11 cellular contexts compared by ENCODE assay signal in the genomic region with DNA sequence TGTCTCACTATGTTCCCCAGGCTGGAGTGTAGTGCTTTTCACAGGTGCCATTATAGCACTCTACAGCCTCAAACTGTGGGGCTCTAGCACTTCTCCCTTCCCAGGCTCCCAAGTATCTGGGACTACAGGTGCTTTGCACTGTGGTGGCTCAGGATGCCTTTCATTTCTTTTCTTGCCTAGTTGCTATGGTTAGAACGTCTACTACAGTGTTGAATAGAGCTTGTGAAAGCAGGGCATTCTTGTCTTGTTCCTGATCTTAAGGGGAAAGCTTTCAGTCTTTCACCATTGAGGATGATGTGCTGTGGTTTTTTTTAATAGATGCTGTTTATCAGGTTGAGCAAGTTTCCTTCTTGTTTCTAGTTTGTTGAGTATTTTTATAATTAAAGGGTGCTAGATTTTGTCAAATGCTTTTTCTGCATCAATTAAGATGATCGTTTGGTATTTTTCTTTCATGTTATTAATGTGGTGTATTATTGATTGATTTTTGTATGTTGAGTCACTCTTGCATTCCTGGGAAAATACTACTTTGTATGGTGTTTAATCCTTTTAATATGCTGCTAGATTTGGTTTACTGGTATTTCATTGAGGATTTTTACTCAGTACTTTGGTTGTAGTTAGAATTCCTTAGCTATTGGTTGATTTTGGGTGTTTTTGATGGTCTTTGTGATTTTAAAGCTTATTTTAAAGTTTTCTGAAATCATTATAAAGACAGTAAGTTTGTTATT. TPM values are rescaled to one million over a fixed set of nuclear protein-coding genes. Genes with fewer than 3 reads are reported as not detected.
A peak's percentile ranks its signal among the peaks of the same experiment; 100 is the strongest.
DNase-seq lines count a peak whose midpoint lies in the region; ATAC-seq and TF ChIP-seq lines count a peak whose summit lies in the region.
"Had no signal": no experiment of that assay in that cellular context is flagged by ENCODE, and none has a peak within 500 bp of the region (broad histone marks: within the 10 kb centered on the region; RNA-seq: fewer than 3 reads in every experiment).

No MANE protein-coding gene starts in this region.

- peak overlapping the region; percentile 49 for H3K27ac ChIP-seq in naive thymus-derived CD4-positive, alpha-beta T cell (ENCODE audit: low read depth, low read length)
- H3K27ac ChIP-seq: brain microvascular endothelial cell, pancreas had no signal

- in situ Hi-C loops in astrocyte of the spinal cord (cut with HindIII; ENCODE audit: low sequenced_read_pairs) = no loop called here

- DNase-seq in NB4 (ENCODE audit: low read depth) = peak; percentile 54
- peak; percentile 32 for DNase-seq in astrocyte of the spinal cord (ENCODE audit: low read depth, low spot score)
- DNase-seq in naive thymus-derived CD4-positive, alpha-beta T cell = no peak
- DNase-seq in NCI-H748 treated with DMSO at 0.1 percent for 48 hours (lab: John Stamatoyannopoulos, UW) = no peak
- no peak for DNase-seq in cortex of kidney (lab: John Stamatoyannopoulos, UW)
- DNase-seq: brain microvascular endothelial cell, NCI-H2081 treated with DMSO at 0.1 percent for 48 hours, pancreas had no signal

- intact Hi-C loops in naive thymus-derived CD4-positive, alpha-beta T cell (cut with micrococcal nuclease) = loop anchor here (1.0 to 5.0 kb wide), 3 partner anchors 7 to 37 kb away; a partner anchor contains a TSS

- no peak overlapping the region for H3K4me3 ChIP-seq in NB4 (ENCODE audit: low read depth, low read length)
- no peak overlapping the region for H3K4me3 ChIP-seq in astrocyte of the spinal cord (ENCODE audit: low read depth, low read length)
- no peak overlapping the region for H3K4me3 ChIP-seq in naive thymus-derived CD4-positive, alpha-beta T cell (ENCODE audit: low read length)
- H3K4me3 ChIP-seq: pancreas had no signal

- TF ChIP-seq POLR2A in NB4 (IDR thresholded peaks at IDR 0.05; ENCODE audit: extremely low read depth, insufficient read length) = no peak

- H3K4me1 ChIP-seq in naive thymus-derived CD4-positive, alpha-beta T cell (ENCODE audit: control insufficient read depth in 2 of 2, insufficient read depth in 2 of 2, low read length in 2 of 2) = peaks cover 15 to 30% of the 10 kb centered on the region in 2 donors

- no peaks in the 10 kb centered on the region for H3K9me3 Mint-ChIP-seq in naive thymus-derived CD4-positive, alpha-beta T cell

- POLR2A ChIA-PET in naive thymus-derived CD4-positive, alpha-beta T cell (lab: Charles Lee) = interaction anchor here (0.6 kb wide), 2 partner anchors 770 to 1079 kb away, joined by 3 read pairs; no protein-coding TSS in a partner anchor

- CTCF ChIA-PET in naive thymus-derived CD4-positive, alpha-beta T cell (lab: Charles Lee) = no interaction called here

- TF ChIP-seq CTCF in NB4 (IDR thresholded peaks at IDR 0.05; ENCODE audit: low read depth, low read length) (no peak), astrocyte of the spinal cord (IDR thresholded peaks at IDR 0.05; ENCODE audit: low read depth, low read length) (no peak)

- no peaks in the 10 kb centered on the region for H3K27me3 Mint-ChIP-seq in naive thymus-derived CD4-positive, alpha-beta T cell

- H3K4me3 Mint-ChIP-seq in naive thymus-derived CD4-positive, alpha-beta T cell = peak overlapping the region in 8 of 10 donors; percentile 14 to 65 (median 43)

- H3K36me3 Mint-ChIP-seq in naive thymus-derived CD4-positive, alpha-beta T cell = peaks cover 0 to 20% (median 11%) of the 10 kb centered on the region in 5 donors

- H3K27me3 ChIP-seq in naive thymus-derived CD4-positive, alpha-beta T cell (ENCODE audit: control insufficient read depth in 2 of 2, insufficient read depth in 2 of 2, low read length in 2 of 2) = no peaks in the 10 kb centered on the region
- H3K27me3 ChIP-seq: brain microvascular endothelial cell, pancreas had no signal

- H3K36me3 ChIP-seq in naive thymus-derived CD4-positive, alpha-beta T cell (ENCODE audit: control insufficient read depth in 2 of 3, insufficient read depth in 3 of 3, low read length in 3 of 3) = peaks cover 0 to 6% (median 0%) of the 10 kb centered on the region in 3 experiments

- ATAC-seq in GM18868 (IDR thresholded peaks at IDR 0.05; ENCODE audit: unreplicated experiment) (peak; percentile 46), GM19328 (IDR thresholded peaks at IDR 0.05; ENCODE audit: unreplicated experiment) (no peak), GM21576 (IDR thresholded peaks at IDR 0.05; ENCODE audit: unreplicated experiment) (no peak)
- peak; percentile 49 for ATAC-seq in naive thymus-derived CD4-positive, alpha-beta T cell

- H3K27ac Mint-ChIP-seq in naive thymus-derived CD4-positive, alpha-beta T cell = peak overlapping the region in 8 of 9 donors; percentile 42 to 84 (median 73)

- H3K4me1 Mint-ChIP-seq in naive thymus-derived CD4-positive, alpha-beta T cell = peaks cover 45 to 88% (median 72%) of the 10 kb centered on the region in 7 donors

- H3K9me3 ChIP-seq in naive thymus-derived CD4-positive, alpha-beta T cell (ENCODE audit: control insufficient read depth in 2 of 3, low read length in 3 of 3) = no peaks in the 10 kb centered on the region
- H3K9me3 ChIP-seq: pancreas had no signal

RNA-seq across cellular contexts. Expression of a gene that starts 35.6 kb away (rescaled TPM):
- total RNA-seq in naive thymus-derived CD4-positive, alpha-beta T cell = 100 to 1,000 TPM in 4 of 5 experiments, 10 to 100 TPM in 1; 99.2 to 149 (median 116) TPM
- 100 to 1,000 TPM in 1 of 2 donors, 10 to 100 TPM in 1; 97.1 to 112 TPM for polyA plus RNA-seq in naive thymus-derived CD4-positive, alpha-beta T cell

Comparison
In these comparisons a context has a peak if more than half of its experiments do, and no peak if none do; other contexts are left out.
1. ATAC-seq: peak in GM18868 (single experiment) and naive thymus-derived CD4-positive, alpha-beta T cell (single experiment); none in GM19328 (single experiment) and GM21576 (single experiment).
2. DNase-seq: peak in NB4 (single experiment) and astrocyte of the spinal cord (single experiment); none in naive thymus-derived CD4-positive, alpha-beta T cell (0 of 9), NCI-H748 treated with DMSO at 0.1 percent for 48 hours (single experiment) and cortex of kidney (single experiment).